Comparison of ENCODE assay signal across 1 cellular context in genomic region chr18:36901277-36901701, GRCh38.
TF ChIP-seq lines count a peak whose summit lies in the region.

No MANE protein-coding gene starts in this region.

TF ChIP-seq in IMR-90, 13 proteins besides CTCF, POLR2A, EP300 and RAD21 (continued from another document):
- TF ChIP-seq FOS (IDR thresholded peaks at IDR 0.05; ENCODE audit: low read depth, low read length) (no peak), MAFK (IDR thresholded peaks at IDR 0.05; ENCODE audit: low read depth, low read length) (no peak), RCOR1 (IDR thresholded peaks at IDR 0.05; ENCODE audit: insufficient replicate concordance, low read length) (no peak), ELK1 (IDR thresholded peaks at IDR 0.05; ENCODE audit: borderline replicate concordance, low read depth, low read length) (no peak), MAZ (IDR thresholded peaks at IDR 0.05; ENCODE audit: borderline replicate concordance, low read depth, low read length) (no peak), USF2 (IDR thresholded peaks at IDR 0.05; ENCODE audit: low read depth, low read length) (no peak), CHD1 (IDR thresholded peaks at IDR 0.05; ENCODE audit: low read depth, low read length) (no peak), MXI1 (IDR thresholded peaks at IDR 0.05; ENCODE audit: borderline replicate concordance, low read depth, low read length) (no peak), SMC3 (IDR thresholded peaks at IDR 0.05; ENCODE audit: low read depth, low read length) (no peak)
